In genomic region chr6:2237001-2237400, GRCh38 we compare ENCODE assay signal across 13 cellular contexts. TPM values are rescaled to one million over a fixed set of nuclear protein-coding genes. Genes with fewer than 3 reads are reported as not detected.
DNase-seq lines count a peak whose midpoint lies in the region; FAIRE-seq and TF ChIP-seq lines count a peak whose summit lies in the region.
"Had no signal": no experiment of that assay in that cellular context is flagged by ENCODE, and none has a peak within 500 bp of the region (broad histone marks: within the 10 kb centered on the region; RNA-seq: fewer than 3 reads in every experiment).

No MANE protein-coding gene starts in this region.

- no peak overlapping the region for H3K9ac ChIP-seq in colonic mucosa (ENCODE audit: low read depth in 2 of 2, low read length in 2 of 2)
- H3K9ac ChIP-seq in kidney (ENCODE audit: low read length in 2 of 2) = no peak overlapping the region

- peak; percentile 96 for DNase-seq in M059J (ENCODE audit: low read depth)
- peak; percentile 91 to 94 for DNase-seq in cardiac fibroblast (ENCODE audit: low read depth in 2 of 2)
- peak; percentile 95 for DNase-seq in osteoblast (ENCODE audit: insufficient read length, low spot score, missing footprints)
- DNase-seq in activated naive CD8-positive, alpha-beta T cell treated with anti-CD3 and anti-CD28 coated beads for 36 hours = no peak
- no peak for DNase-seq in testis
- DNase-seq in colonic mucosa = no peak
- no peak for DNase-seq in kidney
- DNase-seq: Caco-2; left lung; NK-92 treated with Interleukin-12 subunit alpha and Interleukin-12 subunit beta, amount 100 ng/mL, for 24 hours; thyroid gland had no signal

- H3K4me3 ChIP-seq in cardiac fibroblast (replicated peaks in 1 of 2; ENCODE audit: low read depth in 2 of 2, low read length in 2 of 2) = no peak overlapping the region
- H3K4me3 ChIP-seq in osteoblast (ENCODE audit: insufficient read depth, low read length) = no peak overlapping the region
- no peak overlapping the region for H3K4me3 ChIP-seq in testis
- no peak overlapping the region for H3K4me3 ChIP-seq in colonic mucosa
- no peak overlapping the region for H3K4me3 ChIP-seq in kidney (ENCODE audit: low read length in 2 of 2)
- H3K4me3 ChIP-seq: left lung, thyroid gland had no signal

- TF ChIP-seq CTCF in C4-2B (conservative IDR thresholded peaks at IDR 0.05) (no peak), cardiac fibroblast (IDR thresholded peaks at IDR 0.05; ENCODE audit: low read depth, low read length) (no peak), osteoblast (IDR thresholded peaks at IDR 0.05; ENCODE audit: extremely low read depth, low read depth, low read length) (no peak), testis (IDR thresholded peaks at IDR 0.05) (no peak), colonic mucosa (IDR thresholded peaks at IDR 0.05) (no peak), kidney (IDR thresholded peaks at IDR 0.05; ENCODE audit: borderline replicate concordance, extremely low read depth, insufficient read depth) (no peak)

- WGBS in testis, 2 donors = 75 to 78% methylated on average over 1 of the region's 1 CpG

- no peak overlapping the region for H3K27ac Mint-ChIP-seq in activated naive CD8-positive, alpha-beta T cell treated with anti-CD3 and anti-CD28 coated beads for 36 hours
- H3K27ac Mint-ChIP-seq: T-helper 1 cell treated with Interleukin-12 subunit alpha and Interleukin-12 subunit beta and Interleukin-4 antibody, amounts not matched to agents 30 μg/mL and 1 μg/mL, for 36 hours had no signal

- H3K4me1 ChIP-seq in osteoblast (ENCODE audit: insufficient read depth, low read length) = peaks cover 17% of the 10 kb centered on the region
- H3K4me1 ChIP-seq in testis = no peaks in the 10 kb centered on the region
- peaks cover under 1% of the 10 kb centered on the region for H3K4me1 ChIP-seq in colonic mucosa
- H3K4me1 ChIP-seq in kidney (ENCODE audit: control insufficient read depth in 1 of 2, insufficient read depth in 1 of 2, low read depth in 1 of 2, low read length in 2 of 2) = no peaks in the 10 kb centered on the region
- H3K4me1 ChIP-seq: Caco-2, left lung, thyroid gland had no signal

- TF ChIP-seq POLR2A in testis (IDR thresholded peaks at IDR 0.05) = no peak

- H3K27me3 ChIP-seq in osteoblast (ENCODE audit: insufficient read depth, low read length) (no peaks in the 10 kb centered on the region), testis (no peaks in the 10 kb centered on the region), colonic mucosa (no peaks in the 10 kb centered on the region)
- H3K27me3 ChIP-seq: left lung, thyroid gland had no signal

- peaks cover 35% of the 10 kb centered on the region for H3K4me1 Mint-ChIP-seq in activated naive CD8-positive, alpha-beta T cell treated with anti-CD3 and anti-CD28 coated beads for 36 hours

- H3K27ac ChIP-seq in C4-2B (peak overlapping the region; percentile 66), osteoblast (ENCODE audit: low read depth, low read length) (peak overlapping the region; percentile 80), testis (no peak overlapping the region), colonic mucosa (no peak overlapping the region), kidney (ENCODE audit: low read depth in 2 of 2, low read length in 2 of 2) (no peak overlapping the region)
- H3K27ac ChIP-seq: left lung, thyroid gland had no signal

- H2AFZ ChIP-seq in osteoblast (ENCODE audit: low read length) = no peak overlapping the region

- H3K9me3 Mint-ChIP-seq in activated naive CD8-positive, alpha-beta T cell treated with anti-CD3 and anti-CD28 coated beads for 36 hours = peaks cover 5% of the 10 kb centered on the region
- H3K9me3 Mint-ChIP-seq: T-helper 1 cell treated with Interleukin-12 subunit alpha and Interleukin-12 subunit beta and Interleukin-4 antibody, amounts not matched to agents 30 μg/mL and 1 μg/mL, for 36 hours had no signal

- H4K20me1 ChIP-seq in osteoblast (ENCODE audit: insufficient read depth, low read length) = peaks cover 6% of the 10 kb centered on the region

- peak overlapping the region; percentile 41 for H3K4me2 ChIP-seq in osteoblast (ENCODE audit: insufficient read depth, low read length)

- intact Hi-C loops in testis (cut with DNase I; ENCODE audit: low total_unique reads) (no loop called here), colonic mucosa (cut with DNase I) (no loop called here), kidney (cut with DNase I) (no loop called here)

- H3K36me3 ChIP-seq in osteoblast (ENCODE audit: insufficient read depth, low read length) (no peaks in the 10 kb centered on the region), testis (ENCODE audit: low read depth, missing control alignments) (no peaks in the 10 kb centered on the region), colonic mucosa (no peaks in the 10 kb centered on the region), kidney (ENCODE audit: control insufficient read depth in 1 of 2, insufficient read depth in 2 of 2, low read length in 2 of 2) (no peaks in the 10 kb centered on the region)
- H3K36me3 ChIP-seq: left lung, thyroid gland had no signal

- peaks cover 34% of the 10 kb centered on the region for H3K36me3 Mint-ChIP-seq in activated naive CD8-positive, alpha-beta T cell treated with anti-CD3 and anti-CD28 coated beads for 36 hours

- H3K27me3 Mint-ChIP-seq in activated naive CD8-positive, alpha-beta T cell treated with anti-CD3 and anti-CD28 coated beads for 36 hours = no peaks in the 10 kb centered on the region

- peaks cover 67% of the 10 kb centered on the region for H3K79me2 ChIP-seq in osteoblast (ENCODE audit: insufficient read depth, low read length)

- no peak overlapping the region for H3K4me3 Mint-ChIP-seq in activated naive CD8-positive, alpha-beta T cell treated with anti-CD3 and anti-CD28 coated beads for 36 hours
- H3K4me3 Mint-ChIP-seq: T-helper 1 cell treated with Interleukin-12 subunit alpha and Interleukin-12 subunit beta and Interleukin-4 antibody, amounts not matched to agents 30 μg/mL and 1 μg/mL, for 36 hours had no signal

- FAIRE-seq in kidney (lab: Jason Lieb, UNC) = no peak

- H3K9me3 ChIP-seq in osteoblast (ENCODE audit: low read depth, low read length) (no peaks in the 10 kb centered on the region), testis (no peaks in the 10 kb centered on the region), colonic mucosa (no peaks in the 10 kb centered on the region), kidney (ENCODE audit: control insufficient read depth in 1 of 2, low read length in 2 of 2) (no peaks in the 10 kb centered on the region)
- H3K9me3 ChIP-seq: Caco-2, left lung, thyroid gland had no signal

RNA-seq across cellular contexts. Expression of gene GMDS, which starts 8.4 kb away (rescaled TPM):
- total RNA-seq in M059J (2014; rRNA removed; shearing (Covaris generic)) = 22.4 and 23.2 TPM in 2 replicates
- total RNA-seq in osteoblast = 23.2 and 30.9 TPM in 2 replicates
- total RNA-seq in activated naive CD8-positive, alpha-beta T cell treated with anti-CD3 and anti-CD28 coated beads for 36 hours = 10 to 100 TPM; 34.7 to 38.5 TPM
- 10 to 100 TPM; 22.2 to 31.1 TPM for total RNA-seq in testis
- polyA plus RNA-seq in testis (ENCODE audit: insufficient read depth, low read depth, low replicate concordance) = 19.6 TPM
- total RNA-seq in colonic mucosa = 100 to 1,000 TPM; 247 to 272 TPM
- 63.7 TPM for total RNA-seq in kidney
- polyA plus RNA-seq in kidney (ENCODE audit: insufficient read depth, low read depth, low replicate concordance) = 49.6 TPM

Comparison
In these comparisons a context has a peak if more than half of its experiments do, and no peak if none do; other contexts are left out.
1. H3K27ac ChIP-seq: peak in C4-2B (single experiment) and osteoblast (single experiment); none in testis (0 of 2), colonic mucosa (single experiment) and kidney (0 of 2).
2. DNase-seq: peak in M059J (single experiment), cardiac fibroblast (2 of 2) and osteoblast (single experiment); none in activated naive CD8-positive, alpha-beta T cell treated with anti-CD3 and anti-CD28 coated beads for 36 hours (single experiment), testis (single experiment), colonic mucosa (single experiment) and kidney (single experiment).